In genomic region chr16:81618661-81619060, GRCh38 we compare ENCODE assay signal across 14 cellular contexts.
DNase-seq lines count a peak whose midpoint lies in the region; ATAC-seq and TF ChIP-seq lines count a peak whose summit lies in the region.
"Had no signal": no experiment of that assay in that cellular context is flagged by ENCODE, and none has a peak within 500 bp of the region (broad histone marks: within the 10 kb centered on the region; RNA-seq: fewer than 3 reads in every experiment).

No MANE protein-coding gene starts in this region.

- CTCF ChIA-PET in HEK293 (lab: Yijun Ruan, JAX): no interaction called here
- CTCF ChIA-PET in WTC11 (lab: Charles Lee): interaction anchor here (1.0 to 1.5 kb wide), 3 partner anchors 14 to 79 kb away, joined by 3 to 6 read pairs (median 3); no protein-coding TSS in a partner anchor

- no peaks in the 10 kb centered on the region for H3K9me3 Mint-ChIP-seq in WTC11
- H3K9me3 Mint-ChIP-seq in T-helper 2 cell treated with Interferon-gamma antibody and Interleukin-4, amounts not matched to agents 5 μg/mL and 100 μg/mL, for 36 hours: no peaks in the 10 kb centered on the region
- H3K9me3 Mint-ChIP-seq: activated naive CD8-positive, alpha-beta T cell treated with anti-CD3 and anti-CD28 coated beads for 36 hours; CD14-positive monocyte had no signal

- peak overlapping the region; percentile 65; the same call in 1 of the 2 replicates for H3K27ac Mint-ChIP-seq in WTC11
- no peak overlapping the region for H3K27ac Mint-ChIP-seq in T-helper 2 cell treated with Interferon-gamma antibody and Interleukin-4, amounts not matched to agents 5 μg/mL and 100 μg/mL, for 36 hours
- H3K27ac Mint-ChIP-seq: activated naive CD8-positive, alpha-beta T cell treated with anti-CD3 and anti-CD28 coated beads for 36 hours had no signal

- H3K36me3 Mint-ChIP-seq in WTC11: peaks cover 21% of the 10 kb centered on the region
- peaks cover 15% of the 10 kb centered on the region for H3K36me3 Mint-ChIP-seq in T-helper 2 cell treated with Interferon-gamma antibody and Interleukin-4, amounts not matched to agents 5 μg/mL and 100 μg/mL, for 36 hours (ENCODE audit: low read depth)
- H3K36me3 Mint-ChIP-seq: activated naive CD8-positive, alpha-beta T cell treated with anti-CD3 and anti-CD28 coated beads for 36 hours had no signal

- intact Hi-C loops in upper lobe of right lung (cut with DNase I): no loop called here

- no peak for TF ChIP-seq CTCF in HEK293 (tag by site-specific recombination; IDR thresholded peaks at IDR 0.05)
- TF ChIP-seq CTCF in WTC11 (IDR thresholded peaks at IDR 0.05): no peak
- TF ChIP-seq CTCF in upper lobe of right lung (IDR thresholded peaks at IDR 0.05): no peak

- no peak overlapping the region for H3K4me3 ChIP-seq in HEK293 (ENCODE audit: low read depth, low read length)
- H3K4me3 ChIP-seq in upper lobe of right lung: no peak overlapping the region
- H3K4me3 ChIP-seq: esophagus muscularis mucosa had no signal

- H3K9me3 ChIP-seq in HEK293 (ENCODE audit: control insufficient read depth, insufficient read depth, low read depth, low read length) (no peaks in the 10 kb centered on the region), upper lobe of right lung (no peaks in the 10 kb centered on the region)
- H3K9me3 ChIP-seq: esophagus muscularis mucosa had no signal

- H3K4me1 Mint-ChIP-seq in WTC11: peaks cover 3% of the 10 kb centered on the region; the same call in 1 of the 2 replicates
- H3K4me1 Mint-ChIP-seq in T-helper 2 cell treated with Interferon-gamma antibody and Interleukin-4, amounts not matched to agents 5 μg/mL and 100 μg/mL, for 36 hours (ENCODE audit: low read depth): peaks cover 14% of the 10 kb centered on the region

- POLR2A ChIA-PET in HEK293 (lab: Yijun Ruan, JAX): interaction anchor here (0.5 kb wide), 1 partner anchor 19 kb away, joined by 7 read pairs; no protein-coding TSS in a partner anchor
- POLR2A ChIA-PET in WTC11 (lab: Charles Lee): no interaction called here

- DNase-seq in WTC11 (ENCODE audit: low spot score): no peak
- peak in 33 of 51 donors; percentile 7 to 70 (median 42) for DNase-seq in hypothalamus (lab: John Stamatoyannopoulos, UW)
- peak; percentile 58 for DNase-seq in putamen (ENCODE audit: low spot score)
- DNase-seq in T-helper 2 cell treated with Interferon-gamma antibody and Interleukin-4, amounts not matched to agents 5 μg/mL and 100 μg/mL, for 36 hours (ENCODE audit: low spot score): no peak
- DNase-seq in upper lobe of right lung: no peak
- DNase-seq in NCI-H526 treated with DMSO at 0.1 percent for 48 hours (lab: John Stamatoyannopoulos, UW): no peak
- DNase-seq: activated naive CD8-positive, alpha-beta T cell treated with anti-CD3 and anti-CD28 coated beads for 36 hours; GDM1; H7; NCI-H2029 had no signal

- H3K36me3 ChIP-seq in HEK293 (ENCODE audit: control insufficient read depth in 2 of 2, insufficient read depth in 1 of 2, low read length in 2 of 2) (peaks cover 0 to 21% of the 10 kb centered on the region in 2 experiments; a peak in 1 of 3 replicates), upper lobe of right lung (peaks cover 29% of the 10 kb centered on the region)

- no peak overlapping the region for H3K4me3 Mint-ChIP-seq in WTC11
- H3K4me3 Mint-ChIP-seq in T-helper 2 cell treated with Interferon-gamma antibody and Interleukin-4, amounts not matched to agents 5 μg/mL and 100 μg/mL, for 36 hours: no peak overlapping the region
- H3K4me3 Mint-ChIP-seq: activated naive CD8-positive, alpha-beta T cell treated with anti-CD3 and anti-CD28 coated beads for 36 hours; CD14-positive monocyte had no signal

- H3K27me3 ChIP-seq in upper lobe of right lung: no peaks in the 10 kb centered on the region
- H3K27me3 ChIP-seq: esophagus muscularis mucosa had no signal

- H3K4me1 ChIP-seq in HEK293 (ENCODE audit: control insufficient read depth, insufficient read depth, low read length) (no peaks in the 10 kb centered on the region), upper lobe of right lung (peaks cover 27% of the 10 kb centered on the region)

- no peak for ATAC-seq in WTC11
- no peak for ATAC-seq in GM18520 (IDR thresholded peaks at IDR 0.05; ENCODE audit: unreplicated experiment)
- ATAC-seq in upper lobe of right lung: no peak

- H3K27me3 Mint-ChIP-seq in WTC11 (ENCODE audit: low read depth): no peaks in the 10 kb centered on the region
- H3K27me3 Mint-ChIP-seq in T-helper 2 cell treated with Interferon-gamma antibody and Interleukin-4, amounts not matched to agents 5 μg/mL and 100 μg/mL, for 36 hours (ENCODE audit: low read depth): no peaks in the 10 kb centered on the region
- H3K27me3 Mint-ChIP-seq: activated naive CD8-positive, alpha-beta T cell treated with anti-CD3 and anti-CD28 coated beads for 36 hours had no signal

- H3K27ac ChIP-seq in HEK293 (ENCODE audit: extremely low read depth, low read depth, low read length) (no peak overlapping the region), upper lobe of right lung (no peak overlapping the region)
- H3K27ac ChIP-seq: esophagus muscularis mucosa had no signal

TF ChIP-seq in HEK293, 187 proteins besides CTCF, POLR2A, EP300 and RAD21 (continues in another document):
- no peak for TF ChIP-seq ZNF239 (tag by site-specific recombination; IDR thresholded peaks at IDR 0.05)
- TF ChIP-seq PRDM10 (tag by site-specific recombination; IDR thresholded peaks at IDR 0.05): peak; percentile 32; the same call in 1 of the 2 replicates
- TF ChIP-seq ZNF175 (tag by site-specific recombination; IDR thresholded peaks at IDR 0.05): no peak
- no peak for TF ChIP-seq ZNF146 (tag by site-specific recombination; IDR thresholded peaks at IDR 0.05)

TF ChIP-seq in WTC11, 78 proteins besides CTCF, POLR2A, EP300 and RAD21:
- no peak for TF ChIP-seq TEAD1 (CRISPR knock-in tag; IDR thresholded peaks at IDR 0.05)
- TF ChIP-seq PRRX2 (CRISPR knock-in tag; IDR thresholded peaks at IDR 0.05): no peak
- TF ChIP-seq RELA (CRISPR knock-in tag; IDR thresholded peaks at IDR 0.05; ENCODE audit: borderline replicate concordance): no peak
- TF ChIP-seq FOXJ3 (CRISPR knock-in tag; IDR thresholded peaks at IDR 0.05; ENCODE audit: borderline replicate concordance): no peak
- no peak for TF ChIP-seq ZNF423 (CRISPR knock-in tag; IDR thresholded peaks at IDR 0.05)
- TF ChIP-seq AFF4 (CRISPR knock-in tag; IDR thresholded peaks at IDR 0.05; ENCODE audit: borderline replicate concordance): no peak
TF ChIP-seq in WTC11: peak in this region for 0.

Comparison
In these comparisons a context has a peak if more than half of its experiments do, and no peak if none do; other contexts are left out.
1. DNase-seq: peak in hypothalamus (33 of 51) and putamen (single experiment); none in WTC11 (single experiment), T-helper 2 cell treated with Interferon-gamma antibody and Interleukin-4, amounts not matched to agents 5 μg/mL and 100 μg/mL, for 36 hours (single experiment), upper lobe of right lung (single experiment) and NCI-H526 treated with DMSO at 0.1 percent for 48 hours (single experiment).